ENCODE assay signal across 12 cellular contexts in the genomic region with DNA sequence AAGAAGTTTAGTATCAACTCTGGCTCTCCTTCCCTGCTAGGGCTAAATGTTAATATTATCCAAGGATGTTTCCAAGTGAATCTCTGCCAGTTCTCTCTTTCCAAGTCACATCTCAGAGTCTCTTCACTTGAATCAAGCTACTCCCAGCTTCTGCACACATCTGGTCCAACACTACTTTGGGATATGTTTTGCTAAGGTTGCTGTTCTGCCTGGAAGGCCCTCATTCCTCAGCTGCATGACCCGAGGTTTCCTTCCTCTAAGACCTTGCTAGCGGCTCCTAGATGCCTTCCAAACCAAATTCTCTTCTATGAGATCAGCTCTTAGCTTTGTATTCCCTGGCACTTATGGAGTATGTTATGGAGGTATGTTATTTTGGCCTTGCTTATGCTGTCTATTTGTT.
"Had no signal": no experiment of that assay in that cellular context is flagged by ENCODE, and none has a peak within 500 bp of the region (broad histone marks: within the 10 kb centered on the region; RNA-seq: fewer than 3 reads in every experiment).

No MANE protein-coding gene starts in this region.

- H3K9me3 ChIP-seq: upper lobe of left lung had no signal

- H3K4me3 ChIP-seq: SK-N-MC, upper lobe of left lung had no signal

- ATAC-seq: activated naive CD4-positive, alpha-beta T cell treated with anti-CD3 and anti-CD28 coated beads, Interleukin-2, amount 50 U/mL, for 72 hours; activated T-cell treated with anti-CD3 and anti-CD28 coated beads, Interleukin-2, amount 50 U/mL, for 4 hours; left colon; T-cell had no signal

- H3K36me3 ChIP-seq: upper lobe of left lung had no signal

- DNase-seq: activated CD4-positive, alpha-beta memory T cell treated with anti-CD3 and anti-CD28 coated beads for 36 hours; activated effector memory CD4-positive, alpha-beta T cell treated with anti-CD3 and anti-CD28 coated beads, Interleukin-2, amount 50 U/mL, for 16 hours; activated T-cell treated with anti-CD3 and anti-CD28 coated beads, Interleukin-2, amount 50 U/mL, for 4 hours; immature natural killer cell; left colon; small intestine; substantia nigra; T-cell; T1000; upper lobe of left lung had no signal

- H3K27ac ChIP-seq: SK-N-MC, upper lobe of left lung had no signal

- H3K27me3 ChIP-seq: upper lobe of left lung had no signal

- H3K4me1 ChIP-seq: upper lobe of left lung had no signal
